ENCODE assay signal across 14 cellular contexts in genomic region chr5:107425541-107426031, GRCh38.
DNase-seq lines count a peak whose midpoint lies in the region; ATAC-seq and TF ChIP-seq lines count a peak whose summit lies in the region.
"Had no signal": no experiment of that assay in that cellular context is flagged by ENCODE, and none has a peak within 500 bp of the region (broad histone marks: within the 10 kb centered on the region; RNA-seq: fewer than 3 reads in every experiment).

No MANE protein-coding gene starts in this region.

- no peak overlapping the region for H2AFZ ChIP-seq in osteoblast (ENCODE audit: low read length)

- H3K9me3 ChIP-seq in Panc1 (ENCODE audit: control insufficient read depth, insufficient read depth, low read depth, low read length) (no peaks in the 10 kb centered on the region), osteoblast (ENCODE audit: low read depth, low read length) (no peaks in the 10 kb centered on the region)

- no TSS peak for BruUV-seq in Panc1 (replicated peaks; lab: Mats Ljungman, UMichigan)

- no peaks in the 10 kb centered on the region for H4K20me1 ChIP-seq in osteoblast (ENCODE audit: insufficient read depth, low read length)

- intact Hi-C loops in Panc1 (cut with micrococcal nuclease; ENCODE audit: unreplicated experiment): no loop called here
- intact Hi-C loops in Right ventricle myocardium superior (cut with DNase I): no loop called here

- POLR2A ChIA-PET in Panc1 (lab: Charles Lee): no interaction called here

- peaks cover 56% of the 10 kb centered on the region for H3K4me1 ChIP-seq in Panc1 (ENCODE audit: control insufficient read depth, insufficient read depth, low read length)
- peaks cover 27% of the 10 kb centered on the region for H3K4me1 ChIP-seq in osteoblast (ENCODE audit: insufficient read depth, low read length)

- H3K27ac ChIP-seq in Panc1 (ENCODE audit: low read length) (peak overlapping the region; percentile 83), osteoblast (ENCODE audit: low read depth, low read length) (peak overlapping the region; percentile 43)

- H3K27me3 ChIP-seq in Panc1 (ENCODE audit: control insufficient read depth, insufficient read depth, low read length) (no peaks in the 10 kb centered on the region), osteoblast (ENCODE audit: insufficient read depth, low read length) (no peaks in the 10 kb centered on the region)

- ATAC-seq in Panc1: peak; percentile 89
- ATAC-seq in Right ventricle myocardium superior (ENCODE audit: poor library complexity): no peak
- ATAC-seq in GM18909 (IDR thresholded peaks at IDR 0.05; ENCODE audit: poor library complexity, unreplicated experiment): no peak
- ATAC-seq: left colon, right cardiac atrium had no signal

- peak; percentile 60 for DNase-seq in Caki2 (ENCODE audit: low read depth)
- peak; percentile 82 for DNase-seq in Panc1 (ENCODE audit: low read depth, low spot score)
- peak; percentile 83 for DNase-seq in epithelial cell of proximal tubule (ENCODE audit: low read depth)
- DNase-seq in osteoblast (ENCODE audit: insufficient read length, low spot score, missing footprints): peak; percentile 85
- no peak for DNase-seq in Right ventricle myocardium superior
- DNase-seq in NCI-H345 treated with DMSO at 0.1 percent for 48 hours (lab: John Stamatoyannopoulos, UW; ENCODE audit: unreplicated experiment): no peak
- DNase-seq in activated CD8-positive, alpha-beta memory T cell treated with anti-CD3 and anti-CD28 coated beads, Interleukin-2, amount 50 U/mL, for 48 hours: no peak
- DNase-seq: DMS153; effector CD8-positive, alpha-beta T cell; KBM-7; left colon; NCI-H526; right cardiac atrium had no signal

- CTCF ChIA-PET in Panc1 (lab: Charles Lee): interaction anchor here (0.9 kb wide), 1 partner anchor 335 kb away, joined by 3 read pairs; no protein-coding TSS in a partner anchor

- H3K4me2 ChIP-seq in osteoblast (ENCODE audit: insufficient read depth, low read length): peak overlapping the region; percentile 51

- H3K79me2 ChIP-seq in osteoblast (ENCODE audit: insufficient read depth, low read length): no peaks in the 10 kb centered on the region

- no peak overlapping the region for H3K4me3 ChIP-seq in Panc1 (ENCODE audit: low read depth in 2 of 2, low read length in 2 of 2)
- no peak overlapping the region for H3K4me3 ChIP-seq in epithelial cell of proximal tubule (ENCODE audit: low read depth, low read length)
- no peak overlapping the region for H3K4me3 ChIP-seq in osteoblast (ENCODE audit: insufficient read depth, low read length)

- H3K36me3 ChIP-seq in Panc1 (ENCODE audit: control insufficient read depth, insufficient read depth, low read length) (no peaks in the 10 kb centered on the region), osteoblast (ENCODE audit: insufficient read depth, low read length) (no peaks in the 10 kb centered on the region)

- TF ChIP-seq CTCF in Panc1 (IDR thresholded peaks at IDR 0.05) (no peak), epithelial cell of proximal tubule (conservative IDR thresholded peaks at IDR 0.05; ENCODE audit: low read depth, low read length) (no peak), osteoblast (IDR thresholded peaks at IDR 0.05; ENCODE audit: extremely low read depth, low read depth, low read length) (no peak)

- in situ Hi-C loops in Caki2 (cut with HindIII; ENCODE audit: low pct_unique_long_range_greater_than_20kb, low sequenced_read_pairs) (no loop called here), Panc1 (cut with HindIII; ENCODE audit: low pct_unique_long_range_greater_than_20kb, low sequenced_read_pairs) (no loop called here)

Comparison
In these comparisons a context has a peak if more than half of its experiments do, and no peak if none do; other contexts are left out.
1. DNase-seq: peak in Caki2 (single experiment), Panc1 (single experiment), epithelial cell of proximal tubule (single experiment) and osteoblast (single experiment); none in Right ventricle myocardium superior (single experiment), NCI-H345 treated with DMSO at 0.1 percent for 48 hours (single experiment) and activated CD8-positive, alpha-beta memory T cell treated with anti-CD3 and anti-CD28 coated beads, Interleukin-2, amount 50 U/mL, for 48 hours (single experiment).